ENCODE assay signal across 17 cellular contexts in the genomic region with DNA sequence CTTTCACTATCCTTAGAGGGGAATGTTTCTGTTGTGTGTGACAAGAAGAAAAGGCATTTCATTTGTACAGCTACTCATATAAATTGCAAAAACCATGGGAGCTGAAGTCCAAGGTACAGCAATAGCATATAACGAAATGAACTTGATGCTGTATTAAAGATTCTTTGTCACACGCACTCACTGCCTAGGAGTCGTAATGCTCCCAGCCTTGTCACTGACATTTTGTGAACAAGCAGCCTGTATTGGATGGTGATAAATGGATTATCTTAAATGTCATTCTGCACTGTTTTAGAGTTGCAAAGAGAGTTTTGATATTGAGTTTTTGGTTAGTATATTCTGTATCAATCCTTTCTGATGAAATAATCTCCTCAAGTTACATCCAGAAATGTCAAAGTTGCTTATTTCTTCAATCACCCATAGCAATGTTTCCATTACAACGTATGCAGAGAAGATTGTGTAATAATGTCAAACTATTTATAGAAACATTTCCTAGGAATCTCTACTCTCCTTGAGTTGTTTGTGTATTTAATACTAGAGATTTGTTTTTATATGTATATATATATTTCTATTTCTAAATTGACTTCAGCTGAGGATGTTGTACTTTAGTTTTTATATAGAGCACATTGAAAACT.
"Had no signal": no experiment of that assay in that cellular context is flagged by ENCODE, and none has a peak within 500 bp of the region (broad histone marks: within the 10 kb centered on the region; RNA-seq: fewer than 3 reads in every experiment).

No MANE protein-coding gene starts in this region.

- H3K4me3 ChIP-seq: adrenal gland, body of pancreas, lower lobe of right lung, neural progenitor cell, pancreas, tibial nerve, vagina had no signal

- DNase-seq: activated B cell treated with CpG ODN at 0.5 μM for 24 hours; activated CD4-positive, alpha-beta T cell treated with anti-CD3 and anti-CD28 coated beads, Interleukin-2, amount 10 ng/mL, durations not matched to agents 7 days and 5 days; activated CD8-positive, alpha-beta memory T cell treated with anti-CD3 and anti-CD28 coated beads for 24 hours; activated naive CD4-positive, alpha-beta T cell treated with anti-CD3 and anti-CD28 coated beads for 36 hours; adrenal gland; body of pancreas; immature natural killer cell; left cardiac atrium; lower lobe of right lung; midbrain; pancreas; small intestine; T-helper 2 cell had no signal

- ATAC-seq: body of pancreas; left cardiac atrium; lower lobe of right lung; pancreas; stimulated activated effector memory CD8-positive, alpha-beta T cell treated with anti-CD3 and anti-CD28 coated beads, Interleukin-12 subunit alpha, Interleukin-12 subunit beta, amount 100 ng/mL, for 72 hours had no signal
